In genomic region chr5:126027149-126027548, GRCh38 we compare ENCODE assay signal across 36 cellular contexts.
"Had no signal": no experiment of that assay in that cellular context is flagged by ENCODE, and none has a peak within 500 bp of the region (broad histone marks: within the 10 kb centered on the region; RNA-seq: fewer than 3 reads in every experiment).

No MANE protein-coding gene starts in this region.

- H3K4me3 Mint-ChIP-seq: activated B cell treated with CpG ODN at 0.5 μM for 24 hours; activated CD4-positive, alpha-beta memory T cell treated with anti-CD3 and anti-CD28 coated beads for 36 hours; activated CD4-positive, alpha-beta T cell treated with anti-CD3 and anti-CD28 coated beads, Interleukin-2, amount 10 ng/mL, durations not matched to agents 24 days and 14 days; activated CD8-positive, alpha-beta T cell treated with anti-CD3 and anti-CD28 coated beads for 36 hours; activated naive CD4-positive, alpha-beta T cell treated with anti-CD3 and anti-CD28 coated beads for 36 hours; activated naive CD8-positive, alpha-beta T cell treated with anti-CD3 and anti-CD28 coated beads for 36 hours; activated T-cell treated with anti-CD3 and anti-CD28 coated beads, Interleukin-2, amount 50 U/mL, for 4 hours; activated T-cell treated with anti-CD3 and anti-CD28 coated beads, Interleukin-2, amount 50 U/mL, for 72 hours; activated T-helper 1 cell treated with anti-CD3 and anti-CD28 coated beads, Interleukin-12 subunit alpha, Interleukin-12 subunit beta, Interleukin-2, Interleukin-4 antibody, amounts not matched to agents 30 ng/mL and 10 ng/mL and 1 ng/mL, durations not matched to agents 14 hours and 24 hours and 36 hours; activated T-helper 17 cell treated with anti-CD3 and anti-CD28 coated beads, Interleukin-2, amount 50 U/mL, for 72 hours; T-helper 1 cell treated with Interleukin-12 subunit alpha and Interleukin-12 subunit beta and Interleukin-4 antibody, amounts not matched to agents 30 μg/mL and 1 μg/mL, for 36 hours; T-helper 2 cell treated with Interferon-gamma antibody and Interleukin-4, amounts not matched to agents 5 μg/mL and 100 μg/mL, for 36 hours had no signal

- H3K36me3 Mint-ChIP-seq: activated CD4-positive, alpha-beta memory T cell treated with anti-CD3 and anti-CD28 coated beads for 36 hours; activated naive CD8-positive, alpha-beta T cell treated with anti-CD3 and anti-CD28 coated beads for 36 hours had no signal

- DNase-seq: activated B cell treated with CpG ODN at 0.5 μM for 24 hours; activated CD4-positive, alpha-beta memory T cell treated with anti-CD3 and anti-CD28 coated beads for 36 hours; activated CD4-positive, alpha-beta T cell treated with anti-CD3 and anti-CD28 coated beads for 4 hours; activated CD4-positive, alpha-beta T cell treated with anti-CD3 and anti-CD28 coated beads, Interleukin-2, amount 10 ng/mL, durations not matched to agents 24 days and 14 days; activated CD4-positive, alpha-beta T cell treated with anti-CD3 and anti-CD28 coated beads, Interleukin-2, amount 50 U/mL, for 1 hour; activated CD4-positive, alpha-beta T cell treated with anti-CD3 and anti-CD28 coated beads, Interleukin-2, amount 50 U/mL, for 4 hours; activated CD4-positive, CD25-positive, alpha-beta regulatory T cell treated with anti-CD3 and anti-CD28 coated beads, Interleukin-2, amount 50 U/mL, for 72 hours; activated CD8-positive, alpha-beta memory T cell treated with anti-CD3 and anti-CD28 coated beads, Interleukin-2, amount 50 U/mL, for 4 hours; activated CD8-positive, alpha-beta T cell treated with anti-CD3 and anti-CD28 coated beads for 36 hours; activated effector memory CD4-positive, alpha-beta T cell treated with anti-CD3 and anti-CD28 coated beads, Interleukin-2, amount 50 U/mL, for 16 hours; activated gamma-delta T cell treated with Interleukin-2 at 50 U/mL for 16 hours; activated naive CD4-positive, alpha-beta T cell; activated naive CD4-positive, alpha-beta T cell treated with anti-CD3 and anti-CD28 coated beads for 36 hours; activated naive CD4-positive, alpha-beta T cell treated with anti-CD3 and anti-CD28 coated beads, Interleukin-2, amount 50 U/mL, for 16 hours; activated naive CD8-positive, alpha-beta T cell treated with anti-CD3 and anti-CD28 coated beads for 36 hours; activated T-cell treated with anti-CD3 and anti-CD28 coated beads for 4 hours; activated T-cell treated with anti-CD3 and anti-CD28 coated beads, Interleukin-2, amount 50 U/mL, for 1 hour; activated T-cell treated with anti-CD3 and anti-CD28 coated beads, Interleukin-2, amount 50 U/mL, for 4 hours; activated T-cell treated with anti-CD3 and anti-CD28 coated beads, Interleukin-2, amount 50 U/mL, for 72 hours; adrenal gland; amniotic stem cell; aorta; body of pancreas; brain microvascular endothelial cell; central memory CD4-positive, alpha-beta T cell; SW 1271; T-helper 1 cell; T-helper 2 cell; T-helper 9 cell had no signal

- H3K27me3 Mint-ChIP-seq: activated CD4-positive, alpha-beta memory T cell treated with anti-CD3 and anti-CD28 coated beads for 36 hours; activated CD4-positive, alpha-beta T cell treated with anti-CD3 and anti-CD28 coated beads, Interleukin-2, amount 10 ng/mL, durations not matched to agents 24 days and 14 days; activated CD8-positive, alpha-beta T cell treated with anti-CD3 and anti-CD28 coated beads for 36 hours; activated naive CD8-positive, alpha-beta T cell treated with anti-CD3 and anti-CD28 coated beads for 36 hours; activated T-helper 17 cell treated with anti-CD3 and anti-CD28 coated beads, Interleukin-2, amount 50 U/mL, for 72 hours had no signal

- H3K27ac Mint-ChIP-seq: activated B cell treated with CpG ODN at 0.5 μM for 24 hours; activated CD4-positive, alpha-beta memory T cell treated with anti-CD3 and anti-CD28 coated beads for 36 hours; activated CD4-positive, alpha-beta T cell treated with anti-CD3 and anti-CD28 coated beads, Interleukin-2, amount 10 ng/mL, durations not matched to agents 24 days and 14 days; activated CD8-positive, alpha-beta T cell treated with anti-CD3 and anti-CD28 coated beads for 36 hours; activated naive CD4-positive, alpha-beta T cell treated with anti-CD3 and anti-CD28 coated beads for 36 hours; activated naive CD4-positive, alpha-beta T cell treated with anti-CD3 and anti-CD28 coated beads, Interleukin-2, amount 50 U/mL, for 72 hours; activated naive CD8-positive, alpha-beta T cell treated with anti-CD3 and anti-CD28 coated beads for 36 hours; activated T-cell treated with anti-CD3 and anti-CD28 coated beads, Interleukin-2, amount 50 U/mL, for 72 hours; activated T-helper 1 cell treated with anti-CD3 and anti-CD28 coated beads, Interleukin-12 subunit alpha, Interleukin-12 subunit beta, Interleukin-2, Interleukin-4 antibody, amounts not matched to agents 30 ng/mL and 10 ng/mL and 1 ng/mL, durations not matched to agents 14 hours and 24 hours and 36 hours; activated T-helper 17 cell treated with anti-CD3 and anti-CD28 coated beads, Interleukin-2, amount 50 U/mL, for 72 hours; T-helper 1 cell treated with Interleukin-12 subunit alpha and Interleukin-12 subunit beta and Interleukin-4 antibody, amounts not matched to agents 30 μg/mL and 1 μg/mL, for 36 hours; T-helper 2 cell treated with Interferon-gamma antibody and Interleukin-4, amounts not matched to agents 5 μg/mL and 100 μg/mL, for 36 hours had no signal

- H3K27ac ChIP-seq: adrenal gland, body of pancreas, brain microvascular endothelial cell, breast epithelium, VCaP had no signal

- H3K4me1 ChIP-seq: adrenal gland, body of pancreas, breast epithelium had no signal

- H3K27me3 ChIP-seq: adrenal gland, body of pancreas, brain microvascular endothelial cell, breast epithelium had no signal

- H3K4me1 Mint-ChIP-seq: activated B cell treated with CpG ODN at 0.5 μM for 24 hours; activated CD4-positive, alpha-beta T cell treated with anti-CD3 and anti-CD28 coated beads, Interleukin-2, amount 10 ng/mL, durations not matched to agents 24 days and 14 days; activated naive CD8-positive, alpha-beta T cell treated with anti-CD3 and anti-CD28 coated beads for 36 hours; activated T-helper 17 cell treated with anti-CD3 and anti-CD28 coated beads, Interleukin-2, amount 50 U/mL, for 72 hours had no signal

- H3K4me3 ChIP-seq: adrenal gland, body of pancreas, breast epithelium had no signal

- H3K36me3 ChIP-seq: adrenal gland, brain microvascular endothelial cell, breast epithelium had no signal

- ATAC-seq: activated CD8-positive, alpha-beta T cell treated with anti-CD3 and anti-CD28 coated beads for 36 hours; activated naive CD4-positive, alpha-beta T cell treated with anti-CD3 and anti-CD28 coated beads, Interleukin-2, amount 50 U/mL, for 72 hours; activated T-cell treated with anti-CD3 and anti-CD28 coated beads, Interleukin-2, amount 50 U/mL, for 4 hours; activated T-cell treated with anti-CD3 and anti-CD28 coated beads, Interleukin-2, amount 50 U/mL, for 72 hours; activated T-helper 17 cell treated with anti-CD3 and anti-CD28 coated beads, Interleukin-2, amount 50 U/mL, for 72 hours; body of pancreas had no signal
